24 cellular contexts compared by ENCODE assay signal in the genomic region with DNA sequence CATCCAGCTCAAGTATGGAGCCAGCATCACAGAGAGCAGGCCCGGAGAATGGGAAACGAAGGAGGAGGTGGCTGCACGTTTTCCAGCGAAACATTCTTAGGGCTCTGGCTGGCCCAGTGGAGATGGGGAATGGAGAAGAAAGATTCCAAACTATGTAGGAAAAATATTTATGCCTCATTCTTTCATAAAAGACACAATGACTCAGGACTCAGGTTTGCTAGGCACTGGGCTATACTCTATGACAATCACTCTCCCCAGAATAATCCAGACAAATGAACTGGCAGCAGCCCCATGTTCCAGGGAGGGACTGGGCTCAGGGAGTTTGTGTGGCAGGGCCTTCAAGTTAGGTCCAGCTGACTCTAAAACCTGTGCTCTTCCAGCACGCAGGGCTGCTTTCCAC.
A peak's percentile ranks its signal among the peaks of the same experiment; 100 is the strongest.
DNase-seq lines count a peak whose midpoint lies in the region; ATAC-seq, FAIRE-seq and TF ChIP-seq lines count a peak whose summit lies in the region.
"Had no signal": no experiment of that assay in that cellular context is flagged by ENCODE, and none has a peak within 500 bp of the region (broad histone marks: within the 10 kb centered on the region; RNA-seq: fewer than 3 reads in every experiment).

No MANE protein-coding gene starts in this region.

- no peaks in the 10 kb centered on the region for H3K36me3 ChIP-seq in HepG2 (replicated peaks in 1 of 2; ENCODE audit: control insufficient read depth in 1 of 2, insufficient read depth in 2 of 2, low read length in 2 of 2)
- H3K36me3 ChIP-seq: right lobe of liver, suprapubic skin had no signal

- ATAC-seq in GM18873 (IDR thresholded peaks at IDR 0.05; ENCODE audit: low FRiP score, unreplicated experiment) (no peak), HepG2 (no peak)
- ATAC-seq: right lobe of liver had no signal

- 35% methylated on average over 5 of the region's 5 CpGs for WGBS in HepG2 (ENCODE audit: low lambda C conversion rate)

- H3K4me3 ChIP-seq in HepG2 (replicated peaks in 1 of 3; ENCODE audit: insufficient read depth in 1 of 3, low read depth in 2 of 3, low read length in 3 of 3) = no peak overlapping the region
- H3K4me3 ChIP-seq: coronary artery, hepatocyte, right lobe of liver, suprapubic skin had no signal

- peak; percentile 74 for DNase-seq in AG20443 (ENCODE audit: low spot score)
- peak; percentile 12 for DNase-seq in M059J (ENCODE audit: low read depth)
- peak; percentile 52 for DNase-seq in dedifferentiated amniotic fluid mesenchymal stem cell (ENCODE audit: extremely low spot score)
- peak; percentile 6 for DNase-seq in non-pigmented ciliary epithelial cell (ENCODE audit: low read depth)
- DNase-seq in NCI-H1436 treated with DMSO at 0.1 percent for 48 hours (lab: John Stamatoyannopoulos, UW) = no peak
- DNase-seq in HepG2 (ENCODE audit: low spot score) = no peak
- DNase-seq: activated B cell treated with CpG ODN at 0.5 μM for 24 hours; activated CD8-positive, alpha-beta memory T cell treated with anti-CD3 and anti-CD28 coated beads for 24 hours; activated naive CD4-positive, alpha-beta T cell treated with anti-CD3 and anti-CD28 coated beads for 36 hours; activated T-cell treated with anti-CD3 and anti-CD28 coated beads, Interleukin-2, amount 50 U/mL, for 48 hours; AML-193; COR-L47; DMS79 treated with DMSO at 0.1 percent for 48 hours; mammary epithelial cell; NCI-H1417; NCI-H526; right lobe of liver; RPMI8226; T1000 had no signal

- no peak overlapping the region for H3K4me2 ChIP-seq in HepG2 (ENCODE audit: low read depth, low read length)
- H3K4me2 ChIP-seq: hepatocyte had no signal

- intact Hi-C loops in HepG2 (cut with micrococcal nuclease; ENCODE audit: unreplicated experiment) = no loop called here

- no peak overlapping the region for H3K27ac ChIP-seq in HepG2 (ENCODE audit: extremely low read length, insufficient read depth, low read length)
- H3K27ac ChIP-seq: coronary artery, hepatocyte, right lobe of liver, suprapubic skin had no signal

- POLR2A ChIA-PET in HepG2 (lab: Yijun Ruan, JAX) = no interaction called here

- no peaks in the 10 kb centered on the region for H3K4me1 ChIP-seq in HepG2 (ENCODE audit: insufficient read depth, low read length)
- H3K4me1 ChIP-seq: right lobe of liver, suprapubic skin had no signal

- no peaks in the 10 kb centered on the region for H4K20me1 ChIP-seq in HepG2 (ENCODE audit: insufficient read depth, low read length)

- TF ChIP-seq EP300 in HepG2 (IDR thresholded peaks at IDR 0.05; ENCODE audit: low read depth in 2 of 2, low read length in 2 of 2) (no peak), HepG2 (CRISPR knock-in tag; IDR thresholded peaks at IDR 0.05; ENCODE audit: borderline replicate concordance) (no peak)

- in situ Hi-C loops in HepG2 (cut with HindIII; ENCODE audit: extremely low pct_ligation_motif_present, low pct_unique_long_range_greater_than_20kb) = no loop called here

- no TSS peak for BruUV-seq in HepG2 (replicated peaks; lab: Mats Ljungman, UMichigan)

- no peak for TF ChIP-seq RAD21 in HepG2 (CRISPR knock-in tag; IDR thresholded peaks at IDR 0.05)

- no peak for TF ChIP-seq POLR2A in HepG2 (IDR thresholded peaks at IDR 0.05; ENCODE audit: insufficient read depth in 1 of 2, low read depth in 2 of 2, low read length in 2 of 2)

- FAIRE-seq in HepG2 (lab: Jason Lieb, UNC) = no peak
- FAIRE-seq: endometrium had no signal

- no peaks in the 10 kb centered on the region for H3K9me3 ChIP-seq in HepG2 (ENCODE audit: low read length)
- H3K9me3 ChIP-seq: right lobe of liver, suprapubic skin had no signal

- no peaks in the 10 kb centered on the region for H3K79me2 ChIP-seq in HepG2 (ENCODE audit: insufficient read depth, low read length)
- H3K79me2 ChIP-seq: hepatocyte had no signal

- no peaks in the 10 kb centered on the region; a peak in 1 of 5 replicates for H3K27me3 ChIP-seq in HepG2 (ENCODE audit: control insufficient read depth in 1 of 2, insufficient read depth in 2 of 2, low read length in 2 of 2)
- H3K27me3 ChIP-seq: hepatocyte, right lobe of liver, suprapubic skin had no signal

- H2AFZ ChIP-seq in HepG2 (ENCODE audit: low read length) = no peak overlapping the region
- H2AFZ ChIP-seq: hepatocyte had no signal

- TF ChIP-seq CTCF in HepG2 (CRISPR knock-in tag; IDR thresholded peaks at IDR 0.05) = no peak

- CTCF ChIA-PET in HepG2 (lab: Yijun Ruan, JAX; ENCODE audit: low intra/inter-chr PET ratio, low total read pairs) = no interaction called here

- no peak overlapping the region for H3K9ac ChIP-seq in HepG2 (ENCODE audit: insufficient read depth, low read depth, low read length)

TF ChIP-seq in HepG2, 621 proteins besides CTCF, POLR2A, EP300 and RAD21:
- no peak for TF ChIP-seq NBN (conservative IDR thresholded peaks at IDR 0.05)
- no peak for TF ChIP-seq FOXK2 (IDR thresholded peaks at IDR 0.05)
- TF ChIP-seq SIN3A (IDR thresholded peaks at IDR 0.05; ENCODE audit: borderline replicate concordance, low read depth, low read length) = no peak
- TF ChIP-seq CEBPB (IDR thresholded peaks at IDR 0.05; ENCODE audit: borderline replicate concordance, low read depth, low read length) = no peak
- TF ChIP-seq FOXA1 (IDR thresholded peaks at IDR 0.05) = no peak
- no peak for TF ChIP-seq FOXA1 (CRISPR knock-in tag; IDR thresholded peaks at IDR 0.05)
- TF ChIP-seq FOXM1 (CRISPR knock-in tag; IDR thresholded peaks at IDR 0.05) = no peak
- no peak for TF ChIP-seq ZNF12 (CRISPR knock-in tag; IDR thresholded peaks at IDR 0.05)
- TF ChIP-seq, protein P1, sequence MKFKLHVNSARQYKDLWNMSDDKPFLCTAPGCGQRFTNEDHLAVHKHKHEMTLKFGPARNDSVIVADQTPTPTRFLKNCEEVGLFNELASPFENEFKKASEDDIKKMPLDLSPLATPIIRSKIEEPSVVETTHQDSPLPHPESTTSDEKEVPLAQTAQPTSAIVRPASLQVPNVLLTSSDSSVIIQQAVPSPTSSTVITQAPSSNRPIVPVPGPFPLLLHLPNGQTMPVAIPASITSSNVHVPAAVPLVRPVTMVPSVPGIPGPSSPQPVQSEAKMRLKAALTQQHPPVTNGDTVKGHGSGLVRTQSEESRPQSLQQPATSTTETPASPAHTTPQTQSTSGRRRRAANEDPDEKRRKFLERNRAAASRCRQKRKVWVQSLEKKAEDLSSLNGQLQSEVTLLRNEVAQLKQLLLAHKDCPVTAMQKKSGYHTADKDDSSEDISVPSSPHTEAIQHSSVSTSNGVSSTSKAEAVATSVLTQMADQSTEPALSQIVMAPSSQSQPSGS (CRISPR knock-in tag; IDR thresholded peaks at IDR 0.05) = no peak
- TF ChIP-seq, protein P2, sequence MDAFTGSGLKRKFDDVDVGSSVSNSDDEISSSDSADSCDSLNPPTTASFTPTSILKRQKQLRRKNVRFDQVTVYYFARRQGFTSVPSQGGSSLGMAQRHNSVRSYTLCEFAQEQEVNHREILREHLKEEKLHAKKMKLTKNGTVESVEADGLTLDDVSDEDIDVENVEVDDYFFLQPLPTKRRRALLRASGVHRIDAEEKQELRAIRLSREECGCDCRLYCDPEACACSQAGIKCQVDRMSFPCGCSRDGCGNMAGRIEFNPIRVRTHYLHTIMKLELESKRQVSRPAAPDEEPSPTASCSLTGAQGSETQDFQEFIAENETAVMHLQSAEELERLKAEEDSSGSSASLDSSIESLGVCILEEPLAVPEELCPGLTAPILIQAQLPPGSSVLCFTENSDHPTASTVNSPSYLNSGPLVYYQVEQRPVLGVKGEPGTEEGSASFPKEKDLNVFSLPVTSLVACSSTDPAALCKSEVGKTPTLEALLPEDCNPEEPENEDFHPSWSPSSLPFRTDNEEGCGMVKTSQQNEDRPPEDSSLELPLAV (CRISPR knock-in tag; conservative IDR thresholded peaks at IDR 0.05; ENCODE audit: low read depth) = no peak
- TF ChIP-seq ZNF317 (CRISPR knock-in tag; IDR thresholded peaks at IDR 0.05) = no peak
- TF ChIP-seq ZNF589 (CRISPR knock-in tag; conservative IDR thresholded peaks at IDR 0.05) = no peak
- TF ChIP-seq IKZF4 (CRISPR knock-in tag; IDR thresholded peaks at IDR 0.05; ENCODE audit: borderline replicate concordance, low read depth, not compliant biosample characterization) = no peak
- TF ChIP-seq ZNF781 (CRISPR knock-in tag; IDR thresholded peaks at IDR 0.05; ENCODE audit: borderline replicate concordance, not compliant biosample characterization) = no peak
- no peak for TF ChIP-seq ZNF713 (CRISPR knock-in tag; IDR thresholded peaks at IDR 0.05)
- TF ChIP-seq, protein P3, sequence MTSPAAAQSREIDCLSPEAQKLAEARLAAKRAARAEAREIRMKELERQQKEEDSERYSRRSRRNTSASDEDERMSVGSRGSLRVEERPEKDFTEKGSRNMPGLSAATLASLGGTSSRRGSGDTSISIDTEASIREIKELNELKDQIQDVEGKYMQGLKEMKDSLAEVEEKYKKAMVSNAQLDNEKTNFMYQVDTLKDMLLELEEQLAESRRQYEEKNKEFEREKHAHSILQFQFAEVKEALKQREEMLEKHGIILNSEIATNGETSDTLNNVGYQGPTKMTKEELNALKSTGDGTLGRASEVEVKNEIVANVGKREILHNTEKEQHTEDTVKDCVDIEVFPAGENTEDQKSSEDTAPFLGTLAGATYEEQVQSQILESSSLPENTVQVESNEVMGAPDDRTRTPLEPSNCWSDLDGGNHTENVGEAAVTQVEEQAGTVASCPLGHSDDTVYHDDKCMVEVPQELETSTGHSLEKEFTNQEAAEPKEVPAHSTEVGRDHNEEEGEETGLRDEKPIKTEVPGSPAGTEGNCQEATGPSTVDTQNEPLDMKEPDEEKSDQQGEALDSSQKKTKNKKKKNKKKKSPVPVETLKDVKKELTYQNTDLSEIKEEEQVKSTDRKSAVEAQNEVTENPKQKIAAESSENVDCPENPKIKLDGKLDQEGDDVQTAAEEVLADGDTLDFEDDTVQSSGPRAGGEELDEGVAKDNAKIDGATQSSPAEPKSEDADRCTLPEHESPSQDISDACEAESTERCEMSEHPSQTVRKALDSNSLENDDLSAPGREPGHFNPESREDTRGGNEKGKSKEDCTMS (CRISPR knock-in tag; conservative IDR thresholded peaks at IDR 0.05) = no peak
- no peak for TF ChIP-seq PAWR (CRISPR knock-in tag; IDR thresholded peaks at IDR 0.05; ENCODE audit: borderline replicate concordance)
- no peak for TF ChIP-seq ZNF768 (CRISPR knock-in tag; IDR thresholded peaks at IDR 0.05)
- no peak for TF ChIP-seq HCFC1 (IDR thresholded peaks at IDR 0.05; ENCODE audit: low read depth, low read length)
- TF ChIP-seq PHF20 (CRISPR knock-in tag; IDR thresholded peaks at IDR 0.05) = no peak

Comparison
In these comparisons a context has a peak if more than half of its experiments do, and no peak if none do; other contexts are left out.
1. DNase-seq: peak in AG20443 (single experiment), M059J (single experiment), dedifferentiated amniotic fluid mesenchymal stem cell (single experiment) and non-pigmented ciliary epithelial cell (single experiment); none in NCI-H1436 treated with DMSO at 0.1 percent for 48 hours (single experiment) and HepG2 (single experiment).